In the genomic region with DNA sequence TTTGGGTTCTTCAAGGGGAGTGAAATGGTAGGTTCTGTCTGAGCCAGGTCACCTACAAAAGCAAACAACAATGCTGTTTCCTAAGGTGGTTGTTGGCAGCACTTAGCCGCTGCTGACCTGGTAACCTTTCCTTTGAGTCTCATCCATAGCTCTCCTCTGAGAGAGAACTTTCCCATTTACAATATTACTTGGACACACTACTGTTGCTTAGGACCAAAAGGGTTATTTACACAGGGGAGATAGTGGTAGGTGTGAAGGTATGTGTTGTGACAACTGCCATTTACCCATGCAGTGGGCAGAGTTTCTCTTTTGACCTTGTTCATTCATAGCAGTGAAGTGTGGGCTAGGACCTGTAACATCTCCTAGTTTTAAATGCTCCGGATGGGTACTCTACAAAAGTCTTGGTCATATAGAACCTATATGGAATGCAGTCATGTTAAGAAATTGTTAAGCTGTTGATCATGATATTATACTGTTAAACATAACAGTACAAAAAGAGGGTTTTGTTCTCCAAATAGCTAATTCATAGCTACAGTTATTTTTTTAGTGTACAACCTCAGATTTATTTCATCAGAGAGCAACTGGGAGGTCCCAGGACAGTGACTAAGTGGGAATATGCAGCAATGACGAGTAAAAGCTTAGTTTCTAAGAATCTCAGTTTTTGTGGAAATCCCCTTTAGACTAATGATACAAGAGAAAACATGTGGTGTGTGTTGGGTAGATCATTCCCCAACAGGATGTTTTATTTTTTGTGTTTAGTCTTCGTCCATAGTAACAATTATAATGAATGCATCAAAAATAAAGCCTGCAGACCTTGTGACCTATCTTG, we compare ENCODE assay signal across 10 cellular contexts.
DNase-seq lines count a peak whose midpoint lies in the region; TF ChIP-seq lines count a peak whose summit lies in the region.
"Had no signal": no experiment of that assay in that cellular context is flagged by ENCODE, and none has a peak within 500 bp of the region (broad histone marks: within the 10 kb centered on the region; RNA-seq: fewer than 3 reads in every experiment).

No MANE protein-coding gene starts in this region.

- TF ChIP-seq POLR2A in tibial nerve (IDR thresholded peaks at IDR 0.05): no peak

- H3K27ac Mint-ChIP-seq in activated naive CD4-positive, alpha-beta T cell treated with anti-CD3 and anti-CD28 coated beads for 36 hours: peak overlapping the region; percentile 65
- no peak overlapping the region for H3K27ac Mint-ChIP-seq in activated naive CD4-positive, alpha-beta T cell treated with anti-CD3 and anti-CD28 coated beads, Interleukin-2, amount 10 ng/mL, durations not matched to agents 7 days and 5 days
- H3K27ac Mint-ChIP-seq in activated CD4-positive, alpha-beta memory T cell treated with anti-CD3 and anti-CD28 coated beads for 36 hours: peak overlapping the region; percentile 89
- H3K27ac Mint-ChIP-seq: mesothelial cell of epicardium had no signal

- TF ChIP-seq EP300 in tibial nerve (IDR thresholded peaks at IDR 0.05): no peak

- H3K4me3 Mint-ChIP-seq in activated naive CD4-positive, alpha-beta T cell treated with anti-CD3 and anti-CD28 coated beads for 36 hours: no peak overlapping the region
- no peak overlapping the region for H3K4me3 Mint-ChIP-seq in activated naive CD4-positive, alpha-beta T cell treated with anti-CD3 and anti-CD28 coated beads, Interleukin-2, amount 10 ng/mL, durations not matched to agents 7 days and 5 days
- H3K4me3 Mint-ChIP-seq in activated CD4-positive, alpha-beta memory T cell treated with anti-CD3 and anti-CD28 coated beads for 36 hours: peak overlapping the region; percentile 1
- H3K4me3 Mint-ChIP-seq: CD8-positive, alpha-beta memory T cell; mesothelial cell of epicardium had no signal

- no peaks in the 10 kb centered on the region for H3K27me3 ChIP-seq in right atrium auricular region
- H3K27me3 ChIP-seq in tibial nerve: no peaks in the 10 kb centered on the region

- H3K9me3 Mint-ChIP-seq in activated naive CD4-positive, alpha-beta T cell treated with anti-CD3 and anti-CD28 coated beads for 36 hours: peaks cover 7% of the 10 kb centered on the region
- no peaks in the 10 kb centered on the region for H3K9me3 Mint-ChIP-seq in activated naive CD4-positive, alpha-beta T cell treated with anti-CD3 and anti-CD28 coated beads, Interleukin-2, amount 10 ng/mL, durations not matched to agents 7 days and 5 days
- peaks cover 5% of the 10 kb centered on the region for H3K9me3 Mint-ChIP-seq in activated CD4-positive, alpha-beta memory T cell treated with anti-CD3 and anti-CD28 coated beads for 36 hours
- H3K9me3 Mint-ChIP-seq: CD8-positive, alpha-beta memory T cell had no signal

- CTCF ChIA-PET in activated naive CD4-positive, alpha-beta T cell treated with anti-CD3 and anti-CD28 coated beads for 36 hours (lab: Charles Lee): interaction anchor here (0.9 to 1.3 kb wide), 4 partner anchors 17 to 224 kb away, joined by 3 to 5 read pairs (median 4); no protein-coding TSS in a partner anchor
- CTCF ChIA-PET in activated naive CD4-positive, alpha-beta T cell treated with anti-CD3 and anti-CD28 coated beads, Interleukin-2, amount 10 ng/mL, durations not matched to agents 7 days and 5 days (lab: Charles Lee): interaction anchor here (0.5 to 1.4 kb wide), 3 partner anchors 10 to 21 kb away, joined by 3 to 4 read pairs (median 3); no protein-coding TSS in a partner anchor
- CTCF ChIA-PET in activated CD4-positive, alpha-beta memory T cell treated with anti-CD3 and anti-CD28 coated beads for 36 hours (lab: Charles Lee): interaction anchor here (0.7 to 3.2 kb wide), 11 partner anchors 17 to 252 kb away, joined by 3 to 34 read pairs (median 3); no protein-coding TSS in a partner anchor
- CTCF ChIA-PET in RWPE1 (lab: Yijun Ruan, JAX): interaction anchor here (0.7 kb wide), 1 partner anchor 10 kb away, joined by 3 read pairs; no protein-coding TSS in a partner anchor

- H3K4me1 ChIP-seq in right atrium auricular region (peaks cover 0 to 51% of the 10 kb centered on the region in 2 donors), tibial nerve (peaks cover 0 to 43% (median 17%) of the 10 kb centered on the region in 4 donors)

- DNase-seq in activated naive CD4-positive, alpha-beta T cell treated with anti-CD3 and anti-CD28 coated beads for 36 hours: peak; percentile 60
- no peak for DNase-seq in activated naive CD4-positive, alpha-beta T cell treated with anti-CD3 and anti-CD28 coated beads, Interleukin-2, amount 10 ng/mL, durations not matched to agents 7 days and 5 days
- DNase-seq in activated CD4-positive, alpha-beta memory T cell treated with anti-CD3 and anti-CD28 coated beads for 36 hours: peak; percentile 51
- no peak for DNase-seq in right atrium auricular region (ENCODE audit: low spot score)
- no peak for DNase-seq in tibial nerve (ENCODE audit: low spot score in 2 of 2)
- DNase-seq in RWPE1 (ENCODE audit: low spot score): no peak
- no peak for DNase-seq in NCI-H2196 (lab: John Stamatoyannopoulos, UW; ENCODE audit: unreplicated experiment)
- no peak for DNase-seq in amygdala (lab: John Stamatoyannopoulos, UW)
- DNase-seq: CD8-positive, alpha-beta memory T cell had no signal

- no peak for TF ChIP-seq CTCF in right atrium auricular region (IDR thresholded peaks at IDR 0.05)
- no peak for TF ChIP-seq CTCF in tibial nerve (IDR thresholded peaks at IDR 0.05)
- no peak for TF ChIP-seq CTCF in RWPE1 (conservative IDR thresholded peaks at IDR 0.05; ENCODE audit: low read depth)

- H3K9me3 ChIP-seq in right atrium auricular region: no peaks in the 10 kb centered on the region
- H3K9me3 ChIP-seq in tibial nerve: no peaks in the 10 kb centered on the region

- H3K27me3 Mint-ChIP-seq in activated naive CD4-positive, alpha-beta T cell treated with anti-CD3 and anti-CD28 coated beads for 36 hours (ENCODE audit: low read depth): peaks cover 24% of the 10 kb centered on the region
- H3K27me3 Mint-ChIP-seq in activated naive CD4-positive, alpha-beta T cell treated with anti-CD3 and anti-CD28 coated beads, Interleukin-2, amount 10 ng/mL, durations not matched to agents 7 days and 5 days: no peaks in the 10 kb centered on the region
- H3K27me3 Mint-ChIP-seq in activated CD4-positive, alpha-beta memory T cell treated with anti-CD3 and anti-CD28 coated beads for 36 hours: peaks cover 5% of the 10 kb centered on the region

- intact Hi-C loops in activated naive CD4-positive, alpha-beta T cell treated with anti-CD3 and anti-CD28 coated beads for 36 hours (cut with micrococcal nuclease): loop anchor here (1.0 kb wide), 5 partner anchors 16 to 224 kb away; no protein-coding TSS in a partner anchor
- intact Hi-C loops in activated CD4-positive, alpha-beta memory T cell treated with anti-CD3 and anti-CD28 coated beads for 36 hours (cut with micrococcal nuclease): loop anchor here (1.0 kb wide), 6 partner anchors 16 to 224 kb away; no protein-coding TSS in a partner anchor

- POLR2A ChIA-PET in activated CD4-positive, alpha-beta memory T cell treated with anti-CD3 and anti-CD28 coated beads for 36 hours (lab: Charles Lee): interaction anchor here (0.6 to 5.3 kb wide), 19 partner anchors 12 to 252 kb away, joined by 3 to 83 read pairs (median 5); a partner anchor contains a TSS
- POLR2A ChIA-PET in RWPE1 (lab: Yijun Ruan, JAX; ENCODE audit: low non-redundant PET): no interaction called here

- H3K36me3 Mint-ChIP-seq in activated naive CD4-positive, alpha-beta T cell treated with anti-CD3 and anti-CD28 coated beads for 36 hours (ENCODE audit: low read depth): no peaks in the 10 kb centered on the region
- no peaks in the 10 kb centered on the region for H3K36me3 Mint-ChIP-seq in activated naive CD4-positive, alpha-beta T cell treated with anti-CD3 and anti-CD28 coated beads, Interleukin-2, amount 10 ng/mL, durations not matched to agents 7 days and 5 days
- peaks cover 4% of the 10 kb centered on the region for H3K36me3 Mint-ChIP-seq in activated CD4-positive, alpha-beta memory T cell treated with anti-CD3 and anti-CD28 coated beads for 36 hours
- H3K36me3 Mint-ChIP-seq: CD8-positive, alpha-beta memory T cell had no signal

- WGBS in tibial nerve, 2 donors: 42 to 45% methylated on average over 4 of the region's 4 CpGs

- H3K36me3 ChIP-seq in right atrium auricular region (no peaks in the 10 kb centered on the region), tibial nerve (no peaks in the 10 kb centered on the region)

- H3K4me1 Mint-ChIP-seq in activated naive CD4-positive, alpha-beta T cell treated with anti-CD3 and anti-CD28 coated beads for 36 hours (ENCODE audit: low read depth): peaks cover 19% of the 10 kb centered on the region
- peaks cover 6% of the 10 kb centered on the region for H3K4me1 Mint-ChIP-seq in activated naive CD4-positive, alpha-beta T cell treated with anti-CD3 and anti-CD28 coated beads, Interleukin-2, amount 10 ng/mL, durations not matched to agents 7 days and 5 days
- H3K4me1 Mint-ChIP-seq in activated CD4-positive, alpha-beta memory T cell treated with anti-CD3 and anti-CD28 coated beads for 36 hours (ENCODE audit: low read depth): peaks cover 35% of the 10 kb centered on the region

- H3K4me3 ChIP-seq in right atrium auricular region: no peak overlapping the region
- H3K4me3 ChIP-seq in tibial nerve: no peak overlapping the region

- H3K27ac ChIP-seq in right atrium auricular region: peak overlapping the region; percentile 72 to 75
- H3K27ac ChIP-seq in tibial nerve: peak overlapping the region in 3 of 4 donors; percentile 15 to 53 (median 53)
- H3K27ac ChIP-seq in RWPE1: no peak overlapping the region

Comparison
In these comparisons a context has a peak if more than half of its experiments do, and no peak if none do; other contexts are left out.
1. DNase-seq: peak in activated naive CD4-positive, alpha-beta T cell treated with anti-CD3 and anti-CD28 coated beads for 36 hours (single experiment) and activated CD4-positive, alpha-beta memory T cell treated with anti-CD3 and anti-CD28 coated beads for 36 hours (single experiment); none in activated naive CD4-positive, alpha-beta T cell treated with anti-CD3 and anti-CD28 coated beads, Interleukin-2, amount 10 ng/mL, durations not matched to agents 7 days and 5 days (single experiment), right atrium auricular region (single experiment), tibial nerve (0 of 2), RWPE1 (single experiment), NCI-H2196 (single experiment) and amygdala (0 of 56).